1 cellular context compared by ENCODE assay signal in the genomic region with DNA sequence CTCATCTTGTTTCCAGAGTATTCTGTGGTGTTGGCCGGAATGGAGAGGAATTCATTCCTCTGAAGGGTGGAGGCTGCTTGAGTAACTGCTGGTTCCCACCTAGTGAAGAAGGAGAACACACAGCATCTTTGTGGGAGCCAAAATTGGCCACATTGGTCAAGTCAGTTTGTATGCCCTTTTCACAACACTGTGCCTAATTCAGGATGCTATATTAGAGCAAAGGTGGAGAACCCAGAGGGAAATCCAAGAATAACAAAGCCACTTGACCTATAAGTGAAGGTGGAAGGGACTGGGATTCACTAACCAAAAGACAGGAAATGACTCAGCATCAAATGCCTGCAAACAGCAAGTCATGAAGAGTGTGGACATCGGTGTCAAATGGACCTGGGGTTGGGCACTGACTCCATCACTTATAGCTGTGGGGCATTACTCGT.
TF ChIP-seq lines count a peak whose summit lies in the region.

No MANE protein-coding gene starts in this region.

TF ChIP-seq in HepG2, 621 proteins besides CTCF, POLR2A, EP300 and RAD21:
- no peak for TF ChIP-seq HNRNPLL (IDR thresholded peaks at IDR 0.05; ENCODE audit: low read depth, low read length, poor library complexity, severe bottlenecking)
- no peak for TF ChIP-seq KDM4B (CRISPR knock-in tag; IDR thresholded peaks at IDR 0.05)
- no peak for TF ChIP-seq KLF15 (CRISPR knock-in tag; IDR thresholded peaks at IDR 0.05; ENCODE audit: borderline replicate concordance)
- TF ChIP-seq ATRX (CRISPR knock-in tag; IDR thresholded peaks at IDR 0.05; ENCODE audit: borderline replicate concordance) = no peak
- TF ChIP-seq ZNF292 (CRISPR knock-in tag; IDR thresholded peaks at IDR 0.05; ENCODE audit: borderline replicate concordance, low read depth) = no peak
- TF ChIP-seq NFE2L2 (IDR thresholded peaks at IDR 0.05; ENCODE audit: low read length) = peak; percentile 35; the same call in 1 of the 2 replicates
- TF ChIP-seq ZFYVE20 (CRISPR knock-in tag; IDR thresholded peaks at IDR 0.05; ENCODE audit: borderline replicate concordance, low read depth) = no peak
- TF ChIP-seq, protein P1, sequence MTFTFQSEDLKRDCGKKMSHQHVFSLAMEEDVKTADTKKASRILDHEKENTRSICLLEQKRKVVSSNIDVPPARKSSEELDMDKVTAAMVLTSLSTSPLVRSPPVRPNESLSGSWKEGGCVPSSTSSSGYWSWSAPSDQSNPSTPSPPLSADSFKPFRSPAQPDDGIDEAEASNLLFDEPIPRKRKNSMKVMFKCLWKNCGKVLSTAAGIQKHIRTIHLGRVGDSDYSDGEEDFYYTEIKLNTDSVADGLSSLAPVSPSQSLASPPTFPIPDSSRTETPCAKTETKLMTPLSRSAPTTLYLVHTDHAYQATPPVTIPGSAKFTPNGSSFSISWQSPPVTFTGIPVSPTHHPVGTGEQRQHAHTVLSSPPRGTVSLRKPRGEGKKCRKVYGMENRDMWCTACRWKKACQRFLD (CRISPR knock-in tag; IDR thresholded peaks at IDR 0.05; ENCODE audit: borderline replicate concordance) = no peak
